27 cellular contexts compared by ENCODE assay signal in the genomic region with DNA sequence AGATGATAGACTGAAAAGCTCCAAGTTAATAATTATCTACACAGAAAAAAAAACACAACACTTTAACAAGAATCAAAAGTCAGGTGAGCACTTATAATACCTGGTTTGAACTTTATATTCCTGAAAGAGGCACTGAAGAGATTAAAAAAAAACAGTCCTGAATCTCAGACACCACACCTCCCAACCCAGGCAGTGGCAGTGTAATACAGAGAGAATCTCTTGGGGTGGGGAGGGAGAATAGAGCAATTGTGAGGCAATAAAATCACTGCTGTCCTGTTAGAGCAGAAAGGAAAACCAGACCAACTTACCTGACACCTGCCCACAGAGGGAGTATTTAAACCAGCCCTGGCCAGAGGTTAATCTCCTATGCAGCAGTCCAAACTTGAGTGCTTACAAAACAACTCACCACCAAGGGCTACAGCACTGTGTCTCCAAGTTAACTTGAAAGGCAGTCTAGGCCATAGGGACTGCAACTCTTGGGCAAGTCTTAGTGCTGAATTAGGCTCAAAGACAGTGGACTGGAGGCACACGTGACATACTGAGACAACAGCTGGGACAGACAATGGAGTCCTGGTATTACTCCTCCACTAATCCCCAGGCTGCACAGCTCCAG. TPM values are rescaled to one million over a fixed set of nuclear protein-coding genes. Genes with fewer than 3 reads are reported as not detected.
DNase-seq lines count a peak whose midpoint lies in the region; ATAC-seq, FAIRE-seq and TF ChIP-seq lines count a peak whose summit lies in the region.
"Had no signal": no experiment of that assay in that cellular context is flagged by ENCODE, and none has a peak within 500 bp of the region (broad histone marks: within the 10 kb centered on the region; RNA-seq: fewer than 3 reads in every experiment).

No MANE protein-coding gene starts in this region.

- POLR2A ChIA-PET in A673 (lab: Charles Lee; ENCODE audit: low non-redundant PET) = no interaction called here

- no peaks in the 10 kb centered on the region for H3K9me3 Mint-ChIP-seq in neural progenitor cell
- H3K9me3 Mint-ChIP-seq: activated naive CD4-positive, alpha-beta T cell treated with anti-CD3 and anti-CD28 coated beads, Interleukin-2, amount 50 U/mL, for 72 hours; activated T-helper 1 cell treated with anti-CD3 and anti-CD28 coated beads, Interleukin-12 subunit alpha, Interleukin-12 subunit beta, Interleukin-2, Interleukin-4 antibody, amounts not matched to agents 30 ng/mL and 10 ng/mL and 1 ng/mL, durations not matched to agents 14 hours and 24 hours and 36 hours; type B pancreatic cell had no signal

- no peak for ATAC-seq in HG02938 (IDR thresholded peaks at IDR 0.05; ENCODE audit: unreplicated experiment)
- ATAC-seq in GM19035 (IDR thresholded peaks at IDR 0.05; ENCODE audit: unreplicated experiment) = no peak
- ATAC-seq: activated naive CD4-positive, alpha-beta T cell treated with anti-CD3 and anti-CD28 coated beads, Interleukin-2, amount 50 U/mL, for 72 hours; gastrocnemius medialis; SK-N-SH treated with all-trans-retinoic acid at 6 μM for 48 hours had no signal

- peaks cover 2% of the 10 kb centered on the region for H3K27me3 Mint-ChIP-seq in neural progenitor cell (ENCODE audit: insufficient read depth, low read depth)
- H3K27me3 Mint-ChIP-seq: type B pancreatic cell had no signal

- BruUV-seq in A673 (replicated peaks; lab: Mats Ljungman, UMichigan) = no TSS peak

- H3K27ac ChIP-seq in neural progenitor cell = no peak overlapping the region
- H3K27ac ChIP-seq in A673 (ENCODE audit: low read depth, low read length, poor library complexity, severe bottlenecking) = no peak overlapping the region
- H3K27ac ChIP-seq: BLaER1, esophagus muscularis mucosa, gastrocnemius medialis had no signal

- no peak overlapping the region for H2AFZ ChIP-seq in neural progenitor cell (replicated peaks)

- no peak overlapping the region for H3K4me3 Mint-ChIP-seq in neural progenitor cell
- H3K4me3 Mint-ChIP-seq: activated T-helper 1 cell treated with anti-CD3 and anti-CD28 coated beads, Interleukin-12 subunit alpha, Interleukin-12 subunit beta, Interleukin-2, Interleukin-4 antibody, amounts not matched to agents 30 ng/mL and 10 ng/mL and 1 ng/mL, durations not matched to agents 14 hours and 24 hours and 36 hours; type B pancreatic cell had no signal

- H3K79me2 ChIP-seq in neural progenitor cell (ENCODE audit: low read depth) = no peaks in the 10 kb centered on the region

- in situ Hi-C loops in Caki2 (cut with HindIII; ENCODE audit: low pct_unique_long_range_greater_than_20kb, low sequenced_read_pairs) = no loop called here

- H3K4me1 ChIP-seq in neural progenitor cell (no peaks in the 10 kb centered on the region), A673 (ENCODE audit: insufficient read depth, low read length, poor library complexity, severe bottlenecking) (no peaks in the 10 kb centered on the region)
- H3K4me1 ChIP-seq: BLaER1, esophagus muscularis mucosa, gastrocnemius medialis had no signal

- H3K4me1 Mint-ChIP-seq in neural progenitor cell = no peaks in the 10 kb centered on the region

- H3K9me3 ChIP-seq in neural progenitor cell (ENCODE audit: low read depth) (no peaks in the 10 kb centered on the region), A673 (ENCODE audit: low read depth, low read length, poor library complexity, severe bottlenecking) (no peaks in the 10 kb centered on the region)
- H3K9me3 ChIP-seq: BLaER1, gastrocnemius medialis had no signal

- H3K27me3 ChIP-seq in neural progenitor cell (no peaks in the 10 kb centered on the region), A673 (replicated peaks; ENCODE audit: insufficient read depth, low read depth, low read length, poor library complexity) (peaks cover 6% of the 10 kb centered on the region)
- H3K27me3 ChIP-seq: BLaER1, esophagus muscularis mucosa, gastrocnemius medialis had no signal

- no peak overlapping the region for H3K4me3 ChIP-seq in neural progenitor cell
- H3K4me3 ChIP-seq in A673 (ENCODE audit: low read depth, low read length, poor library complexity, severe bottlenecking) = no peak overlapping the region
- H3K4me3 ChIP-seq: BLaER1, esophagus muscularis mucosa, gastrocnemius medialis had no signal

- no peaks in the 10 kb centered on the region for H3K36me3 Mint-ChIP-seq in neural progenitor cell
- H3K36me3 Mint-ChIP-seq: activated naive CD4-positive, alpha-beta T cell treated with anti-CD3 and anti-CD28 coated beads, Interleukin-2, amount 50 U/mL, for 72 hours; type B pancreatic cell had no signal

- intact Hi-C loops in A673 (cut with micrococcal nuclease; ENCODE audit: unreplicated experiment) = no loop called here

- H3K4me2 ChIP-seq in neural progenitor cell = no peak overlapping the region
- H3K4me2 ChIP-seq: BLaER1 had no signal

- DNase-seq in Caki2 (ENCODE audit: low read depth) (peak; percentile 1), SW480 (ENCODE audit: low spot score) (peak; percentile 16), islet precursor cell (peak; percentile 58), neural progenitor cell (ENCODE audit: low spot score) (peak; percentile 68), A673 (ENCODE audit: low spot score) (no peak), GM12891 (ENCODE audit: insufficient read length, low spot score) (no peak)
- DNase-seq: activated CD4-positive, alpha-beta T cell treated with anti-CD3 and anti-CD28 coated beads for 1 hour; cerebellar nuclear complex; gastrocnemius medialis; GDM1; kidney glomerular epithelial cell; NCI-H2029; NCI-H446; retina; stimulated activated CD4-positive, alpha-beta T cell treated with anti-CD3 and anti-CD28 coated beads, Interleukin-4, amount 100 ng/mL, for 4 hours; T-helper 9 cell had no signal

- TF ChIP-seq CTCF in neural progenitor cell (IDR thresholded peaks at IDR 0.05) (no peak), A673 (conservative IDR thresholded peaks at IDR 0.05; ENCODE audit: low read depth, low read length) (no peak)

- CTCF ChIA-PET in A673 (lab: Charles Lee) = interaction anchor here (0.6 kb wide), 1 partner anchor 1702 kb away, joined by 5 read pairs; no protein-coding TSS in a partner anchor

- H4K20me1 ChIP-seq in neural progenitor cell (ENCODE audit: low read depth) = no peaks in the 10 kb centered on the region
- H4K20me1 ChIP-seq: BLaER1 had no signal

- no peak for TF ChIP-seq POLR2A in GM12891 (IDR thresholded peaks at IDR 0.05; ENCODE audit: low read depth, low read length)

- FAIRE-seq in GM12891 (lab: Jason Lieb, UNC) = no peak
- FAIRE-seq: A204.1, astrocyte, RCC 7860 had no signal

- H3K9ac ChIP-seq in neural progenitor cell = no peak overlapping the region
- H3K9ac ChIP-seq: BLaER1 had no signal

- H3K27ac Mint-ChIP-seq in neural progenitor cell = no peak overlapping the region
- H3K27ac Mint-ChIP-seq: activated naive CD4-positive, alpha-beta T cell treated with anti-CD3 and anti-CD28 coated beads, Interleukin-2, amount 50 U/mL, for 72 hours; activated T-helper 1 cell treated with anti-CD3 and anti-CD28 coated beads, Interleukin-12 subunit alpha, Interleukin-12 subunit beta, Interleukin-2, Interleukin-4 antibody, amounts not matched to agents 30 ng/mL and 10 ng/mL and 1 ng/mL, durations not matched to agents 14 hours and 24 hours and 36 hours; type B pancreatic cell had no signal

- no peaks in the 10 kb centered on the region for H3K36me3 ChIP-seq in neural progenitor cell
- H3K36me3 ChIP-seq in A673 (ENCODE audit: insufficient read depth, low read length, poor library complexity, severe bottlenecking) = no peaks in the 10 kb centered on the region
- H3K36me3 ChIP-seq: BLaER1, esophagus muscularis mucosa, gastrocnemius medialis had no signal

- no peaks in the 10 kb centered on the region for H3F3A ChIP-seq in neural progenitor cell (ENCODE audit: low read depth)

TF ChIP-seq in GM12891, 5 proteins besides CTCF, POLR2A, EP300 and RAD21:
- TF ChIP-seq POLR2AphosphoS5 (IDR thresholded peaks at IDR 0.05; ENCODE audit: low read depth, low read length) (no peak), POU2F2 (IDR thresholded peaks at IDR 0.05; ENCODE audit: low read depth, low read length) (no peak), TAF1 (IDR thresholded peaks at IDR 0.05; ENCODE audit: low read depth, low read length) (no peak), SPI1 (IDR thresholded peaks at IDR 0.05; ENCODE audit: low read depth, low read length) (no peak)

RNA-seq across cellular contexts. Expression of gene SLCO4C1, which starts 54.2 kb away (rescaled TPM):
- total RNA-seq in Caki2 (2014; rRNA removed; shearing (Covaris generic); ENCODE audit: low replicate concordance) = 4.1 and 4.4 TPM in 2 replicates
- 0.09 and 0.43 TPM in 2 replicates for total RNA-seq in neural progenitor cell (ENCODE audit: low replicate concordance)
- 0.13 and 0.55 TPM in 2 replicates for total RNA-seq in A673 (2021)
- 0.24 TPM for polyA plus RNA-seq in GM12891 (2012; ENCODE audit: low read depth, missing spikeins)
- total RNA-seq: gastrocnemius medialis had no signal

Comparison
In these comparisons a context has a peak if more than half of its experiments do, and no peak if none do; other contexts are left out.
1. DNase-seq: peak in Caki2 (single experiment), SW480 (single experiment), islet precursor cell (single experiment) and neural progenitor cell (single experiment); none in A673 (single experiment) and GM12891 (single experiment).